12 cellular contexts compared by ENCODE assay signal in genomic region chr3:27349832-27350231, GRCh38. TPM values are rescaled to one million over a fixed set of nuclear protein-coding genes. Genes with fewer than 3 reads are reported as not detected.
DNase-seq lines count a peak whose midpoint lies in the region; ATAC-seq, FAIRE-seq and TF ChIP-seq lines count a peak whose summit lies in the region.
"Had no signal": no experiment of that assay in that cellular context is flagged by ENCODE, and none has a peak within 500 bp of the region (broad histone marks: within the 10 kb centered on the region; RNA-seq: fewer than 3 reads in every experiment).

No MANE protein-coding gene starts in this region.

- CTCF ChIA-PET in WTC11 (lab: Charles Lee), result interaction anchor here (1.0 kb wide), 1 partner anchor 8 kb away, joined by 5 read pairs; no protein-coding TSS in a partner anchor

- H4K20me1 ChIP-seq in keratinocyte (ENCODE audit: control insufficient read depth, extremely low read depth, insufficient read depth, low read length), result no peaks in the 10 kb centered on the region

- H3K9me3 Mint-ChIP-seq in WTC11, result no peaks in the 10 kb centered on the region

- H3K36me3 Mint-ChIP-seq in WTC11, result no peaks in the 10 kb centered on the region

- no peak overlapping the region for H3K4me3 Mint-ChIP-seq in WTC11

- H3K9me1 ChIP-seq in keratinocyte (ENCODE audit: control insufficient read depth, extremely low read depth, insufficient read depth, low read length), result no peaks in the 10 kb centered on the region

- H3K9me3 ChIP-seq in keratinocyte (ENCODE audit: control insufficient read depth, low read depth, low read length) (no peaks in the 10 kb centered on the region), kidney (ENCODE audit: control insufficient read depth in 1 of 2, low read length in 2 of 2) (no peaks in the 10 kb centered on the region)

- H3K9ac ChIP-seq in keratinocyte (ENCODE audit: control insufficient read depth, extremely low read depth, insufficient read depth, low read length) (peak overlapping the region; percentile 45), kidney (ENCODE audit: low read length in 2 of 2) (no peak overlapping the region)

- peak overlapping the region; percentile 98 for H2AFZ ChIP-seq in keratinocyte (ENCODE audit: control insufficient read depth, low read length)

- POLR2A ChIA-PET in WTC11 (lab: Charles Lee), result no interaction called here

- intact Hi-C loops in kidney (cut with DNase I), result no loop called here

- peaks cover 31% of the 10 kb centered on the region for H3K4me1 Mint-ChIP-seq in WTC11

- no peaks in the 10 kb centered on the region for H3K27me3 Mint-ChIP-seq in WTC11 (ENCODE audit: low read depth)

- no peak for DNase-seq in Jurkat, Clone E6-1 (ENCODE audit: low read depth, low spot score)
- DNase-seq in keratinocyte (ENCODE audit: low read depth, low spot score) (no peak), amygdala (lab: John Stamatoyannopoulos, UW) (no peak), iPS-NIHi11 (ENCODE audit: low spot score) (no peak), WTC11 (ENCODE audit: low spot score) (no peak), kidney (no peak)
- DNase-seq: activated effector memory CD4-positive, alpha-beta T cell treated with anti-CD3 and anti-CD28 coated beads, Interleukin-2, amount 50 U/mL, for 16 hours; DMS53 had no signal

- H3K27ac ChIP-seq in keratinocyte (ENCODE audit: control insufficient read depth, insufficient read depth, low read length), result peak overlapping the region; percentile 52
- no peak overlapping the region for H3K27ac ChIP-seq in kidney (ENCODE audit: low read depth in 2 of 2, low read length in 2 of 2)

- peak overlapping the region; percentile 21 for H3K4me3 ChIP-seq in Jurkat, Clone E6-1 (ENCODE audit: low read length)
- H3K4me3 ChIP-seq in keratinocyte (ENCODE audit: control insufficient read depth in 2 of 3, extremely low read depth in 1 of 3, insufficient read depth in 2 of 3, low read depth in 1 of 3, low read length in 3 of 3), result peak overlapping the region in 2 of 3 experiments; percentile 55 to 60
- H3K4me3 ChIP-seq in kidney (ENCODE audit: low read length in 2 of 2), result no peak overlapping the region
- H3K4me3 ChIP-seq: K562 had no signal

- no peak overlapping the region for H3K27ac Mint-ChIP-seq in WTC11

- H3K79me2 ChIP-seq in keratinocyte (ENCODE audit: control insufficient read depth, insufficient read depth, low read length), result no peaks in the 10 kb centered on the region

- H3K4me1 ChIP-seq in keratinocyte (ENCODE audit: control insufficient read depth, extremely low read depth, insufficient read depth, low read length) (peaks cover 38% of the 10 kb centered on the region), kidney (ENCODE audit: control insufficient read depth in 1 of 2, insufficient read depth in 1 of 2, low read depth in 1 of 2, low read length in 2 of 2) (no peaks in the 10 kb centered on the region)

- ATAC-seq in GM19023 (IDR thresholded peaks at IDR 0.05; ENCODE audit: unreplicated experiment), result peak; percentile 67
- ATAC-seq in HG02588 (IDR thresholded peaks at IDR 0.05; ENCODE audit: unreplicated experiment), result peak; percentile 86
- ATAC-seq in WTC11, result no peak
- ATAC-seq: K562 had no signal

- no peaks in the 10 kb centered on the region for H3K36me3 ChIP-seq in keratinocyte (ENCODE audit: control insufficient read depth in 2 of 2, extremely low read depth in 1 of 2, insufficient read depth in 2 of 2, low read length in 2 of 2)
- no peaks in the 10 kb centered on the region for H3K36me3 ChIP-seq in kidney (ENCODE audit: control insufficient read depth in 1 of 2, insufficient read depth in 2 of 2, low read length in 2 of 2)

- dilution Hi-C loops in keratinocyte (cut with MboI; ENCODE audit: extremely low pct_ligation_motif_present, low sequenced_read_pairs), result no loop called here

- FAIRE-seq in keratinocyte (lab: Jason Lieb, UNC) (peak; percentile 93), kidney (lab: Jason Lieb, UNC) (no peak)
- FAIRE-seq: K562, TTC549 had no signal

- TF ChIP-seq CTCF in keratinocyte (optimal IDR thresholded peaks at IDR 0.05 in 1 of 3, IDR thresholded peaks at IDR 0.05 in 1 of 3, conservative IDR thresholded peaks at IDR 0.05 in 1 of 3; ENCODE audit: extremely low read depth in 1 of 3, insufficient read depth in 2 of 3, low read length in 3 of 3) (no peak), WTC11 (IDR thresholded peaks at IDR 0.05) (no peak), kidney (IDR thresholded peaks at IDR 0.05; ENCODE audit: borderline replicate concordance, extremely low read depth, insufficient read depth) (no peak)

- H3K4me2 ChIP-seq in keratinocyte (ENCODE audit: control insufficient read depth, extremely low read depth, insufficient read depth, low read depth, low read length), result peak overlapping the region; percentile 97

- H3K27me3 ChIP-seq in keratinocyte (ENCODE audit: control insufficient read depth, extremely low read depth, insufficient read depth, low read length), result no peaks in the 10 kb centered on the region

TF ChIP-seq in WTC11, 78 proteins besides CTCF, POLR2A, EP300 and RAD21 (continues in another document):
- no peak for TF ChIP-seq SMAD3 (CRISPR knock-in tag; IDR thresholded peaks at IDR 0.05; ENCODE audit: borderline replicate concordance)
- TF ChIP-seq HMGA2 (CRISPR knock-in tag; IDR thresholded peaks at IDR 0.05), result no peak
- no peak for TF ChIP-seq ZNF396 (CRISPR knock-in tag; IDR thresholded peaks at IDR 0.05; ENCODE audit: borderline replicate concordance)
- TF ChIP-seq SOX15 (CRISPR knock-in tag; IDR thresholded peaks at IDR 0.05), result no peak
- no peak for TF ChIP-seq GTF2I (CRISPR knock-in tag; conservative IDR thresholded peaks at IDR 0.05)
- no peak for TF ChIP-seq ZNF532 (CRISPR knock-in tag; IDR thresholded peaks at IDR 0.05; ENCODE audit: borderline replicate concordance)
- TF ChIP-seq ZMAT4 (CRISPR knock-in tag; IDR thresholded peaks at IDR 0.05), result no peak

RNA-seq across cellular contexts. Expression of gene NEK10, which starts 19.4 kb away (rescaled TPM):
- 2.3 TPM for polyA plus RNA-seq in Jurkat, Clone E6-1 (2012; ENCODE audit: insufficient read depth, insufficient read length)
- polyA plus RNA-seq in keratinocyte (0.37 to 0.98 TPM (median 0.97 TPM) in 3 replicates), kidney (ENCODE audit: insufficient read depth, low read depth, low replicate concordance) (1.0 TPM)
- polyA plus RNA-seq in keratinocyte (2011; ENCODE audit: low read depth), result 0.49 TPM
- 0.27 and 0.49 TPM in 2 replicates for polyA plus RNA-seq in keratinocyte (2011; cell fraction: cytosol; rRNA removed)
- 1.1 and 2.2 TPM in 2 replicates for polyA plus RNA-seq in keratinocyte (2011; cell fraction: nucleus; rRNA removed)
- polyA plus RNA-seq in keratinocyte (2012; ENCODE audit: low replicate concordance), result 0.29 and 0.55 TPM in 2 replicates
- 2.6 to 5.0 TPM in 2 of 3 replicates, not detected in the other for polyA minus RNA-seq in keratinocyte
- not detected for polyA minus RNA-seq in keratinocyte (2011; cell fraction: cytosol; rRNA and poly(A)+ RNA removed)
- polyA minus RNA-seq in keratinocyte (2011; cell fraction: nucleus; rRNA and poly(A)+ RNA removed), result 7.0 and 13.3 TPM in 2 replicates
- total RNA-seq in WTC11 (2021) (0.37 to 1.4 TPM (median 0.73 TPM) in 3 replicates), kidney (4.1 TPM)
- polyA plus RNA-seq: K562 had no signal

Comparison
In these comparisons a context has a peak if more than half of its experiments do, and no peak if none do; other contexts are left out.
1. H3K4me3 ChIP-seq: peak in Jurkat, Clone E6-1 (single experiment) and keratinocyte (2 of 3); none in kidney (0 of 2).